ENCODE assay signal across 9 cellular contexts in the genomic region with DNA sequence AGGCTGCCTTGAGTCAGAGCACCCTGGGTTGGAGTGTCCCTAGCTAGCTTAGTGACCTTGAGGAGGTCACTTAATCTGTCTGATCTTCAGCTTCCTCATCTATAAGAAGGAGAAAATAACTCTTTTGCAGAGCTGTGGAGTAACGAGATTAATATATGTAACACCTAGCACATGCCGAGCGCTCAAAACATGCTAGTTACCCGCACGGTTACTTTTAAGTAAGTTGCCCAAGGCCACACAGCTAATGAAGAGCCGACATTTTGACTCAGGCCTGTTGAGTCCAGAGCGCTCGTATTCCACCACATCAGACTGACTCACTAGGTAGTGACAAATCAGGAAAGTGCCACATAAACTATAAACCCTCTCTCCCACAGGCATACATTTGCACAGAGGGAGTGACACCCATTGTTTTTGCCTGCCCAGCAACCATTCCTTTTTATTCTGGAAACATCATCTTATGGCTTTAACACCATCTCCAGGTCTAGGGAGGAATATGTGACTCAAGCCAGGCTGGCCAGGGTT. TPM values are rescaled to one million over a fixed set of nuclear protein-coding genes. Genes with fewer than 3 reads are reported as not detected.
DNase-seq lines count a peak whose midpoint lies in the region; ATAC-seq, FAIRE-seq and TF ChIP-seq lines count a peak whose summit lies in the region.
"Had no signal": no experiment of that assay in that cellular context is flagged by ENCODE, and none has a peak within 500 bp of the region (broad histone marks: within the 10 kb centered on the region; RNA-seq: fewer than 3 reads in every experiment).

No MANE protein-coding gene starts in this region.

- no peaks in the 10 kb centered on the region for H3K27me3 ChIP-seq in PC-9 (ENCODE audit: insufficient read depth, low read depth)
- H3K27me3 ChIP-seq in pancreas: no peaks in the 10 kb centered on the region

- H3K4me3 Mint-ChIP-seq in osteocyte (ENCODE audit: unreplicated experiment): no peak overlapping the region

- peak overlapping the region; percentile 82 for H3K27ac Mint-ChIP-seq in osteocyte (ENCODE audit: unreplicated experiment)

- FAIRE-seq in pancreas (lab: Jason Lieb, UNC): no peak

- H3K4me3 ChIP-seq in PC-9 (no peak overlapping the region), choroid plexus epithelial cell (ENCODE audit: low read depth, low read length) (no peak overlapping the region), pancreas (no peak overlapping the region)

- CTCF ChIA-PET in PC-9 (lab: Charles Lee): interaction anchor here (0.5 kb wide), 1 partner anchor 43 kb away, joined by 3 read pairs; no protein-coding TSS in a partner anchor

- H3K4me2 ChIP-seq in PC-9: peak overlapping the region; percentile 56

- no peaks in the 10 kb centered on the region for H3K79me2 ChIP-seq in PC-9 (ENCODE audit: low read depth)

- H4K20me1 ChIP-seq in PC-9 (ENCODE audit: insufficient read depth): no peaks in the 10 kb centered on the region

- H3K9me3 ChIP-seq in PC-9 (ENCODE audit: insufficient read depth, low read depth): no peaks in the 10 kb centered on the region
- no peaks in the 10 kb centered on the region for H3K9me3 ChIP-seq in pancreas

- no peaks in the 10 kb centered on the region for H3K9me2 ChIP-seq in PC-9 (ENCODE audit: insufficient read depth)

- intact Hi-C loops in PC-9 (cut with micrococcal nuclease; ENCODE audit: unreplicated experiment): no loop called here
- intact Hi-C loops in pancreas (cut with DNase I): no loop called here

- no peak overlapping the region; the same call in 1 of the 2 replicates for H2AFZ ChIP-seq in PC-9

- H3K27ac ChIP-seq in PC-9 (peak overlapping the region; percentile 96), pancreas (no peak overlapping the region)

- H3K4me1 Mint-ChIP-seq in osteocyte (ENCODE audit: unreplicated experiment): peaks cover 45% of the 10 kb centered on the region

- 91 to 93% methylated on average over 8 of the region's 8 CpGs for WGBS in pancreas, 2 donors

- peaks cover 31% of the 10 kb centered on the region for H3F3A ChIP-seq in PC-9 (ENCODE audit: insufficient read depth, low read depth)

- H3K27me3 Mint-ChIP-seq in osteocyte (ENCODE audit: unreplicated experiment): no peaks in the 10 kb centered on the region

- H3K36me3 Mint-ChIP-seq in osteocyte (ENCODE audit: unreplicated experiment): no peaks in the 10 kb centered on the region

- ATAC-seq in HG02938 (IDR thresholded peaks at IDR 0.05; ENCODE audit: unreplicated experiment) (no peak), GM21529 (IDR thresholded peaks at IDR 0.05; ENCODE audit: unreplicated experiment) (no peak), pancreas (no peak)

- H3K36me3 ChIP-seq in PC-9 (ENCODE audit: low read depth): no peaks in the 10 kb centered on the region
- no peaks in the 10 kb centered on the region for H3K36me3 ChIP-seq in pancreas

- POLR2A ChIA-PET in PC-9 (lab: Charles Lee; ENCODE audit: unreplicated experiment): interaction anchor here (0.6 to 0.8 kb wide), 2 partner anchors 35 to 356 kb away, joined by 4 to 9 read pairs; no protein-coding TSS in a partner anchor

- TSS peak; percentile 1 for BruUV-seq in PC-9 (replicated peaks; lab: Mats Ljungman, UMichigan)

- TF ChIP-seq CTCF in PC-9 (conservative IDR thresholded peaks at IDR 0.05) (no peak), choroid plexus epithelial cell (conservative IDR thresholded peaks at IDR 0.05; ENCODE audit: low read depth, low read length) (no peak), osteocyte (IDR thresholded peaks at IDR 0.05) (peak; percentile 11), pancreas (IDR thresholded peaks at IDR 0.05) (no peak)

- H3K9me3 Mint-ChIP-seq in osteocyte (ENCODE audit: unreplicated experiment): no peaks in the 10 kb centered on the region

- H3K4me1 ChIP-seq in PC-9 (replicated peaks; ENCODE audit: insufficient read depth) (peaks cover 62% of the 10 kb centered on the region), pancreas (peaks cover 0 to 16% (median 0%) of the 10 kb centered on the region in 3 donors)

- DNase-seq in EH (ENCODE audit: low read depth) (peak; percentile 86), PC-9 (peak; percentile 53 to 82), choroid plexus epithelial cell (ENCODE audit: low read depth) (peak; percentile 24), osteocyte (ENCODE audit: extremely low spot score, unreplicated experiment) (no peak), NCI-H1436 treated with DMSO at 0.1 percent for 48 hours (lab: John Stamatoyannopoulos, UW) (no peak), pancreas (no peak)
- DNase-seq: NCI-H1436 had no signal

RNA-seq across cellular contexts. Expression of gene BHLHE40, which starts 42.4 kb away (rescaled TPM):
- total RNA-seq in PC-9 (2021) (45.5 and 51.2 TPM in 2 replicates), osteocyte (34.1 TPM in 2 replicates), pancreas (10 to 100 TPM; 19.3 to 66.7 (median 38.1) TPM)
- 10 to 100 TPM; 23.6 to 41.9 TPM for polyA plus RNA-seq in pancreas

Comparison
In these comparisons a context has a peak if more than half of its experiments do, and no peak if none do; other contexts are left out.
1. DNase-seq: peak in EH (single experiment), PC-9 (2 of 2) and choroid plexus epithelial cell (single experiment); none in osteocyte (single experiment), NCI-H1436 treated with DMSO at 0.1 percent for 48 hours (single experiment) and pancreas (0 of 6).